ENCODE assay signal across 8 cellular contexts in the genomic region with DNA sequence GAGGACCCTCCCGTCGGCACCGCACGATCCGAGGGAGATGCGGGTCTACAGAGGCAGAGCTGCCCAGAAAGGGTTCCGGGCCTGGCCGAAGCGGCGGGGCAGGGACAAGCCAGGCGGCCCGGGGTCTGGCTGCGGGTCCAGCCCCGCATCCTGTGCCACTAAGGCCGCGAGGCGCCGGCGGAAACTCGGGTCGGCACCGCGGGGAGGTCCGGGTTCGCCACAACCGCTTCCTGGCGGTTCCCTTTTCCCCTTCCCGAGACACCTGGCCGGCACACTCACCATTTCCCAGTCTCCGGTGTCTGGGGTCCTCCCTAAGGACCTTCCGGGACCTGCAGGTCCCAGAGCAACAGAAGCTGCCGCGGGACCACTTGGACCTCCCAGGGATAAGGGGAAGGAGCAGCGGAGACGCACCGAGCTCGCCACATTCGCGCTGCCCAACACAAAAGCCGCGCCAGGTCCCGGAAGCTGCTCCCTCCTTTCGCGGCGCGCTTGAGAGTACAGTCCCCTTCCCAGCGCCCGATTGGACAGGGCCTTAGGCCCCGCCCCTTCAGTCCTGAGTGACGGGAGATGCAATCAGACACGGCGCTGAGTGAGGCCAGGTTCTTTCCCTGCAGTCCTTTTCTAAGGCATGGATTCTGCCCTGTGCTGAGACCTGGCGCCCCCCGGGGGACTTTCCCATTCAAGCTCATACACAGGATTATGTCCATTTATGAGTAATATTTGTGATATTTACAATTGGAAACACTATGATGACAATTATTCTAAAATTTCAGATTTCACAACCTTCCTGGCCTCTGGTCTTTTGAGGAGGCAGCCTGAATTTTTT. TPM values are rescaled to one million over a fixed set of nuclear protein-coding genes. Genes with fewer than 3 reads are reported as not detected.
DNase-seq lines count a peak whose midpoint lies in the region; ATAC-seq, FAIRE-seq and TF ChIP-seq lines count a peak whose summit lies in the region.

A gene (minus strand): TSS at position 497 of the 826 bp plus-strand sequence. CDS start 215 bp downstream, at position 282.

- peak; percentile 100 for ATAC-seq in Right ventricle myocardium inferior
- ATAC-seq in pancreas, result peak; percentile 99 to 100 (median 100)

- H3K36me3 ChIP-seq in GM06990 (ENCODE audit: control insufficient read depth, insufficient read depth, low read length) (no peaks in the 10 kb centered on the region), SK-N-MC (ENCODE audit: insufficient read depth, low read length) (peaks cover 20% of the 10 kb centered on the region), pancreas (no peaks in the 10 kb centered on the region), tibial artery (no peaks in the 10 kb centered on the region)

- H3K4me1 Mint-ChIP-seq in HFFc6 (ENCODE audit: low read depth), result peaks cover 27% of the 10 kb centered on the region
- peaks cover 31% of the 10 kb centered on the region for H3K4me1 Mint-ChIP-seq in activated naive CD4-positive, alpha-beta T cell treated with anti-CD3 and anti-CD28 coated beads, Interleukin-2, amount 50 U/mL, for 24 hours

- peaks cover 18% of the 10 kb centered on the region for H3K36me3 Mint-ChIP-seq in HFFc6 (ENCODE audit: low read depth)
- H3K36me3 Mint-ChIP-seq in activated naive CD4-positive, alpha-beta T cell treated with anti-CD3 and anti-CD28 coated beads, Interleukin-2, amount 50 U/mL, for 24 hours, result peaks cover 12% of the 10 kb centered on the region

- H3K9me3 ChIP-seq in SK-N-MC (ENCODE audit: low read depth, low read length) (peaks cover 7% of the 10 kb centered on the region), pancreas (no peaks in the 10 kb centered on the region), tibial artery (no peaks in the 10 kb centered on the region)

- no peak for TF ChIP-seq CTCF in GM06990 (IDR thresholded peaks at IDR 0.05; ENCODE audit: insufficient read depth, low read length, poor library complexity, severe bottlenecking)
- TF ChIP-seq CTCF in HFFc6 (IDR thresholded peaks at IDR 0.05), result no peak
- TF ChIP-seq CTCF in pancreas (IDR thresholded peaks at IDR 0.05), result no peak
- no peak for TF ChIP-seq CTCF in tibial artery (IDR thresholded peaks at IDR 0.05)

- FAIRE-seq in pancreas (lab: Jason Lieb, UNC), result peak; percentile 20

- H3K27me3 Mint-ChIP-seq in HFFc6 (ENCODE audit: insufficient read depth), result no peaks in the 10 kb centered on the region; the same call in 1 of the 2 replicates
- H3K27me3 Mint-ChIP-seq in activated naive CD4-positive, alpha-beta T cell treated with anti-CD3 and anti-CD28 coated beads, Interleukin-2, amount 50 U/mL, for 24 hours, result peaks cover 4% of the 10 kb centered on the region

- H3K4me3 ChIP-seq in GM06990 (replicated peaks; ENCODE audit: low read depth, low read length) (peak within 1 kb of the TSS; percentile 81), SK-N-MC (peak within 1 kb of the TSS; percentile 94), pancreas (peak within 1 kb of the TSS; percentile 74 to 96 (median 88)), tibial artery (peak within 1 kb of the TSS; percentile 82 to 85)

- peaks cover 5% of the 10 kb centered on the region for H3K9me3 Mint-ChIP-seq in HFFc6
- H3K9me3 Mint-ChIP-seq in activated naive CD4-positive, alpha-beta T cell treated with anti-CD3 and anti-CD28 coated beads, Interleukin-2, amount 50 U/mL, for 24 hours, result peaks cover 5% of the 10 kb centered on the region

- DNase-seq in GM06990 (ENCODE audit: extremely low read depth, insufficient read length), result peak; percentile 89
- DNase-seq in HFFc6, result peak; percentile 88
- DNase-seq in NAMALWA (ENCODE audit: low spot score), result peak; percentile 97
- peak; percentile 63 for DNase-seq in SK-N-MC (ENCODE audit: low read depth, low spot score)
- peak; percentile 96 for DNase-seq in Right ventricle myocardium inferior (ENCODE audit: missing footprints)
- peak; percentile 91 to 96 (median 95) for DNase-seq in pancreas
- DNase-seq in tibial artery, result peak; percentile 97 to 98

- peak within 1 kb of the TSS; percentile 93 for H3K4me3 Mint-ChIP-seq in HFFc6
- H3K4me3 Mint-ChIP-seq in activated naive CD4-positive, alpha-beta T cell treated with anti-CD3 and anti-CD28 coated beads, Interleukin-2, amount 50 U/mL, for 24 hours, result peak within 1 kb of the TSS; percentile 96

- H3K27ac ChIP-seq in SK-N-MC, result 0 out of 2 replicates have a peak within 1 kb of the TSS, but pooled peaks have one; percentile 17
- H3K27ac ChIP-seq in pancreas, result peak within 1 kb of the TSS; percentile 68 to 72 (median 70)
- H3K27ac ChIP-seq in tibial artery, result peak within 1 kb of the TSS; percentile 79 to 80

- intact Hi-C loops in Right ventricle myocardium inferior (cut with DNase I) (loop anchor here (1.0 kb wide), 1 partner anchor 26 kb away; a partner anchor contains a TSS), pancreas (cut with DNase I) (no loop called here), tibial artery (cut with DNase I; ENCODE audit: low total_unique reads) (loop anchor here (2.0 kb wide), 1 partner anchor 26 kb away; a partner anchor contains a TSS)

- 0 to 1% methylated on average over 38 to 54 of the region's 54 CpGs for WGBS in pancreas, 2 donors

- H3K4me1 ChIP-seq in pancreas, result peaks cover 0 to 6% (median 0%) of the 10 kb centered on the region in 3 donors
- H3K4me1 ChIP-seq in tibial artery, result peaks cover 0 to 17% (median 11%) of the 10 kb centered on the region in 4 donors

- H3K9ac ChIP-seq in SK-N-MC (ENCODE audit: insufficient read length), result peak within 1 kb of the TSS; percentile 93

- no peaks in the 10 kb centered on the region for H3K27me3 ChIP-seq in GM06990 (replicated peaks; ENCODE audit: control insufficient read depth, insufficient read depth, low read length)
- H3K27me3 ChIP-seq in pancreas, result no peaks in the 10 kb centered on the region
- no peaks in the 10 kb centered on the region for H3K27me3 ChIP-seq in tibial artery

- H3K27ac Mint-ChIP-seq in HFFc6, result peak within 1 kb of the TSS; percentile 80
- peak within 1 kb of the TSS; percentile 89 for H3K27ac Mint-ChIP-seq in activated naive CD4-positive, alpha-beta T cell treated with anti-CD3 and anti-CD28 coated beads, Interleukin-2, amount 50 U/mL, for 24 hours

RNA-seq across cellular contexts. Expression of the gene that starts here (rescaled TPM):
- total RNA-seq in HFFc6 (2021; fragmentation: NEBNext Ultra II Directional; extraction: Animal tissue kit (Norgen Biotek cat#: 25700)), result 1 to 10 TPM; 1.3 to 1.9 (median 1.5) TPM
- total RNA-seq in Right ventricle myocardium inferior (1.0 TPM), pancreas (1 to 10 TPM in 5 of 6 donors, under 1 TPM in 1; 0.74 to 2.3 (median 1.2) TPM)
- 1 to 10 TPM in 1 of 2 donors, under 1 TPM in 1; 0.87 to 1.2 TPM for polyA plus RNA-seq in pancreas

Comparison
In these comparisons a context has a peak if more than half of its experiments do, and no peak if none do; other contexts are left out.
1. Peak in every context shown above with its lines: DNase-seq, ATAC-seq, H3K4me3 ChIP-seq and H3K27ac ChIP-seq.
2. H3K27ac ChIP-seq: peak in every context shown above with its lines; median percentile 80 in tibial artery; 70 in pancreas; 17 in SK-N-MC.
3. intact Hi-C loops: an anchor here in Right ventricle myocardium inferior (1.0 kb wide) and tibial artery (2.0 kb wide); none called in pancreas.